Comparison of ENCODE assay signal across 9 cellular contexts in the genomic region with DNA sequence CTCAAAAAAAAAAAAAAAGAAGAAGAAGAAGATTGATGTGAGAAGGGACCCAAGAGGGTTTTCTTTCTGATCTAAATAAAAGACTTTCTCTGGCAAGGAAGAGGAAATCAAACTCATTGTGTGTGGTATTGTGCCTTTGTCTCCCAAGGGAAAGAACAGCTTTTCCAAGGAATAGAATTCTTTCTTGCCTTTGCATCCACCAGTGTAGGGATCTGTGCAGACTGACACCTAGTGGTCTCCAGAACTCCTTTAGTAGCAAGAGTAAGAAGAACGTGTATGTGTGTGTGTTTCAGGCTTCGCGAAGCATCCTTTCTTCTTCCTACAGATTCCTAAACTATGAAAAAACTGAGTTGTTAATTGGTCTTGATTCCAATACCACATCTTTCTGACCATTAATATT. TPM values are rescaled to one million over a fixed set of nuclear protein-coding genes. Genes with fewer than 3 reads are reported as not detected.
A peak's percentile ranks its signal among the peaks of the same experiment; 100 is the strongest.
DNase-seq lines count a peak whose midpoint lies in the region; ATAC-seq and TF ChIP-seq lines count a peak whose summit lies in the region.
"Had no signal": no experiment of that assay in that cellular context is flagged by ENCODE, and none has a peak within 500 bp of the region (broad histone marks: within the 10 kb centered on the region; RNA-seq: fewer than 3 reads in every experiment).

No MANE protein-coding gene starts in this region.

- no peaks in the 10 kb centered on the region for H3K27me3 ChIP-seq in PC-3 (ENCODE audit: low read length)
- no peaks in the 10 kb centered on the region for H3K27me3 ChIP-seq in ovary
- no peaks in the 10 kb centered on the region for H3K27me3 ChIP-seq in spleen (replicated peaks in 1 of 7)

- H3K4me1 ChIP-seq in PC-3 (ENCODE audit: insufficient read depth, low read length) (no peaks in the 10 kb centered on the region), ovary (ENCODE audit: insufficient read depth) (no peaks in the 10 kb centered on the region), spleen (no peaks in the 10 kb centered on the region)

- TF ChIP-seq EP300 in ovary (IDR thresholded peaks at IDR 0.05): no peak

- H3K27ac ChIP-seq in PC-3 (ENCODE audit: low read length) (no peak overlapping the region), ovary (no peak overlapping the region), spleen (no peak overlapping the region)

- no peaks in the 10 kb centered on the region for H3F3A ChIP-seq in PC-3 (ENCODE audit: low read length, unreplicated experiment)

- no peaks in the 10 kb centered on the region for H4K20me1 ChIP-seq in PC-3 (ENCODE audit: low read length)

- H3K36me3 ChIP-seq in PC-3 (ENCODE audit: low read depth, low read length) (no peaks in the 10 kb centered on the region), ovary (no peaks in the 10 kb centered on the region), spleen (no peaks in the 10 kb centered on the region)

- BruUV-seq in PC-3 (replicated peaks; lab: Mats Ljungman, UMichigan): no TSS peak

- POLR2A ChIA-PET in PC-3 (lab: Charles Lee; ENCODE audit: unreplicated experiment): no interaction called here

- H3K4me3 ChIP-seq in PC-3 (ENCODE audit: low read length) (no peak overlapping the region), fibroblast of mammary gland (ENCODE audit: control insufficient read depth, low read depth, low read length) (no peak overlapping the region), ovary (no peak overlapping the region), spleen (no peak overlapping the region)

- no peak overlapping the region for H3K4me2 ChIP-seq in PC-3 (ENCODE audit: low read length)

- WGBS in ovary, 3 donors: 49 to 57% (median 56%) methylated on average over 3 of the region's 3 CpGs
- 59 to 67% (median 62%) methylated on average over 3 of the region's 3 CpGs for WGBS in spleen, 5 donors

- H3K9ac ChIP-seq in PC-3 (ENCODE audit: low read length): no peak overlapping the region

- intact Hi-C loops in PC-3 (cut with micrococcal nuclease): loop anchor here (5.0 kb wide), 2 partner anchors 350 to 450 kb away; no protein-coding TSS in a partner anchor
- intact Hi-C loops in ovary (cut with DNase I): no loop called here
- intact Hi-C loops in spleen (cut with DNase I; ENCODE audit: low total_unique reads): no loop called here

- peak; percentile 70; the same call in 1 of the 2 replicates for ATAC-seq in PC-3

- TF ChIP-seq CTCF in GM12872 (IDR thresholded peaks at IDR 0.05; ENCODE audit: insufficient read depth, low read depth, low read length) (peak; percentile 40), PC-3 (conservative IDR thresholded peaks at IDR 0.05; ENCODE audit: low read depth, low read length) (peak; percentile 75), fibroblast of mammary gland (conservative IDR thresholded peaks at IDR 0.05; ENCODE audit: control insufficient read depth, insufficient read depth, low read depth, low read length) (peak; percentile 59), ovary (IDR thresholded peaks at IDR 0.05) (no peak), spleen (IDR thresholded peaks at IDR 0.05 in 8 of 11, conservative IDR thresholded peaks at IDR 0.05 in 3 of 11) (peak in 2 of 11 experiments; percentile 20 to 21)

- DNase-seq in PC-3 (peak; percentile 51), fibroblast of mammary gland (ENCODE audit: low read depth) (peak; percentile 52), putamen (ENCODE audit: low spot score) (peak; percentile 38), ovary (no peak), NCI-H146 treated with DMSO at 0.1 percent for 48 hours (lab: John Stamatoyannopoulos, UW; ENCODE audit: unreplicated experiment) (no peak), spleen (no peak)
- no peak for DNase-seq in activated CD8-positive, alpha-beta memory T cell treated with anti-CD3 and anti-CD28 coated beads for 24 hours
- DNase-seq: central memory CD4-positive, alpha-beta T cell had no signal

- no peaks in the 10 kb centered on the region for H3K9me3 ChIP-seq in PC-3 (ENCODE audit: low read length)
- H3K9me3 ChIP-seq in ovary: no peaks in the 10 kb centered on the region
- H3K9me3 ChIP-seq in spleen: peaks cover 0 to 8% (median 0%) of the 10 kb centered on the region in 8 donors

- H3K79me2 ChIP-seq in PC-3 (ENCODE audit: low read length): no peaks in the 10 kb centered on the region

- CTCF ChIA-PET in PC-3 (lab: Charles Lee): interaction anchor here (0.6 kb wide), 1 partner anchor 438 kb away, joined by 5 read pairs; no protein-coding TSS in a partner anchor

- H2AFZ ChIP-seq in PC-3 (ENCODE audit: low read length): no peak overlapping the region

- TF ChIP-seq POLR2A in ovary (IDR thresholded peaks at IDR 0.05): no peak
- TF ChIP-seq POLR2A in spleen (IDR thresholded peaks at IDR 0.05): no peak

- no peaks in the 10 kb centered on the region for H3K9me2 ChIP-seq in PC-3 (replicated peaks; ENCODE audit: low read length)

RNA-seq across cellular contexts. Expression of gene CRIM1, which starts 33.5 kb away (rescaled TPM):
- total RNA-seq in PC-3 (2014; rRNA removed) (70.7 and 85.7 TPM in 2 replicates), ovary (100 to 1,000 TPM in 1 of 7 donors, 10 to 100 TPM in 6; 58.6 to 134 (median 68.1) TPM), spleen (100 to 1,000 TPM in 6 of 7 donors, 10 to 100 TPM in 1; 91.5 to 213 (median 120) TPM)
- polyA plus RNA-seq in ovary (10 to 100 TPM; 38.4 to 65.0 TPM), spleen (10 to 100 TPM in 1 of 3 donors, 1 to 10 TPM in 2; 7.1 to 14.1 (median 7.1) TPM)

Comparison
In these comparisons a context has a peak if more than half of its experiments do, and no peak if none do; other contexts are left out.
1. CTCF ChIP-seq: peak in GM12872 (single experiment), PC-3 (single experiment) and fibroblast of mammary gland (single experiment); none in ovary (0 of 3).
2. DNase-seq: peak in PC-3 (single experiment), fibroblast of mammary gland (single experiment) and putamen (single experiment); none in activated CD8-positive, alpha-beta memory T cell treated with anti-CD3 and anti-CD28 coated beads for 24 hours (single experiment), ovary (0 of 5), NCI-H146 treated with DMSO at 0.1 percent for 48 hours (single experiment) and spleen (single experiment).